8 cellular contexts compared by ENCODE assay signal in genomic region chr10:31320598-31321211, GRCh38. TPM values are rescaled to one million over a fixed set of nuclear protein-coding genes. Genes with fewer than 3 reads are reported as not detected.
DNase-seq lines count a peak whose midpoint lies in the region; ATAC-seq, FAIRE-seq and TF ChIP-seq lines count a peak whose summit lies in the region.

No MANE protein-coding gene starts in this region.

- no peak for TF ChIP-seq CTCF in A673 (conservative IDR thresholded peaks at IDR 0.05; ENCODE audit: low read depth, low read length)
- TF ChIP-seq CTCF in GM13977 (IDR thresholded peaks at IDR 0.05; ENCODE audit: extremely low read depth, insufficient read depth, missing control alignments) = peak; percentile 6
- TF ChIP-seq CTCF in kidney (IDR thresholded peaks at IDR 0.05; ENCODE audit: borderline replicate concordance, extremely low read depth, insufficient read depth) = no peak
- peak in 2 of 11 experiments; percentile 7 to 12 for TF ChIP-seq CTCF in spleen (IDR thresholded peaks at IDR 0.05 in 8 of 11, conservative IDR thresholded peaks at IDR 0.05 in 3 of 11)

- no peak for FAIRE-seq in kidney (lab: Jason Lieb, UNC)

- peak overlapping the region; percentile 68 for H3K4me3 ChIP-seq in A673 (ENCODE audit: low read depth, low read length, poor library complexity, severe bottlenecking)
- peak overlapping the region; percentile 75 to 86 for H3K4me3 ChIP-seq in kidney (ENCODE audit: low read length in 2 of 2)
- H3K4me3 ChIP-seq in spleen = peak overlapping the region; percentile 51 to 95 (median 87)

- in situ Hi-C loops in GM13977 (cut with MboI; ENCODE audit: low pct_unique_long_range_greater_than_20kb, low sequenced_read_pairs, unreplicated experiment) = no loop called here

- 0 to 1% (median 0%) methylated on average over 39 to 43 of the region's 43 CpGs for whole genome bisulfite sequencing in spleen, 5 donors

- peak overlapping the region; percentile 16 to 62 for H3K9ac ChIP-seq in kidney (ENCODE audit: low read length in 2 of 2)

- no peak for TF ChIP-seq POLR2A in spleen (IDR thresholded peaks at IDR 0.05)

- CTCF ChIA-PET in A673 (lab: Charles Lee) = no interaction called here

- intact Hi-C loops in A673 (cut with micrococcal nuclease; ENCODE audit: unreplicated experiment) (loop anchor here (10.0 kb wide), 2 partner anchors 174 to 484 kb away; no protein-coding TSS in a partner anchor), kidney (cut with DNase I) (no loop called here), spleen (cut with DNase I; ENCODE audit: low total_unique reads) (no loop called here)

- H3K36me3 ChIP-seq in A673 (ENCODE audit: insufficient read depth, low read length, poor library complexity, severe bottlenecking) (no peaks in the 10 kb centered on the region), kidney (ENCODE audit: control insufficient read depth in 1 of 2, insufficient read depth in 2 of 2, low read length in 2 of 2) (no peaks in the 10 kb centered on the region), spleen (no peaks in the 10 kb centered on the region)

- no peaks in the 10 kb centered on the region for H3K9me3 ChIP-seq in A673 (ENCODE audit: low read depth, low read length, poor library complexity, severe bottlenecking)
- no peaks in the 10 kb centered on the region for H3K9me3 ChIP-seq in kidney (ENCODE audit: control insufficient read depth in 1 of 2, low read length in 2 of 2)
- H3K9me3 ChIP-seq in spleen = no peaks in the 10 kb centered on the region

- POLR2A ChIA-PET in A673 (lab: Charles Lee; ENCODE audit: low non-redundant PET) = no interaction called here

- no peak for ATAC-seq in HG03139 (IDR thresholded peaks at IDR 0.05; ENCODE audit: unreplicated experiment)

- H3K27ac ChIP-seq in A673 (ENCODE audit: low read depth, low read length, poor library complexity, severe bottlenecking) (no peak overlapping the region), kidney (ENCODE audit: low read depth in 2 of 2, low read length in 2 of 2) (peak overlapping the region; percentile 47 to 78), spleen (peak overlapping the region; percentile 61 to 99 (median 98))

- H3K4me1 ChIP-seq in A673 (ENCODE audit: insufficient read depth, low read length, poor library complexity, severe bottlenecking) (peaks cover 15% of the 10 kb centered on the region), kidney (ENCODE audit: control insufficient read depth in 1 of 2, insufficient read depth in 1 of 2, low read depth in 1 of 2, low read length in 2 of 2) (no peaks in the 10 kb centered on the region), spleen (peaks cover 8 to 59% (median 37%) of the 10 kb centered on the region in 6 donors)

- BruUV-seq in A673 (replicated peaks; lab: Mats Ljungman, UMichigan) = no TSS peak

- H3K27me3 ChIP-seq in A673 (replicated peaks; ENCODE audit: insufficient read depth, low read depth, low read length, poor library complexity) = peaks cover 57% of the 10 kb centered on the region
- H3K27me3 ChIP-seq in spleen (replicated peaks in 1 of 7) = peaks cover 0 to 22% (median 0%) of the 10 kb centered on the region in 7 donors

- DNase-seq in A673 (ENCODE audit: low spot score) = peak; percentile 12
- peak; percentile 54 for DNase-seq in GM13977 (ENCODE audit: low spot score)
- DNase-seq in HuH-7.5 (ENCODE audit: low spot score) = peak; percentile 43
- peak; percentile 9 for DNase-seq in T-helper 22 cell (ENCODE audit: low read depth)
- DNase-seq in central memory CD4-positive, alpha-beta T cell = peak; percentile 11
- peak; percentile 69 for DNase-seq in kidney
- DNase-seq in spleen = peak; percentile 85

RNA-seq across cellular contexts. Expression of gene ZEB1, which starts 1.7 kb away (rescaled TPM):
- 8.3 and 10.3 TPM in 2 replicates for total RNA-seq in A673 (2021)
- 43.0 TPM for total RNA-seq in kidney
- polyA plus RNA-seq in kidney (ENCODE audit: insufficient read depth, low read depth, low replicate concordance) = 5.5 TPM
- 10 to 100 TPM; 41.6 to 51.8 (median 46.0) TPM for total RNA-seq in spleen
- polyA plus RNA-seq in spleen = 1 to 10 TPM; 6.6 to 8.3 (median 6.8) TPM

Comparison
In these comparisons a context has a peak if more than half of its experiments do, and no peak if none do; other contexts are left out.
1. DNase-seq: peak in every context shown above with its lines; median percentile 85 in spleen; 69 in kidney; 54 in GM13977; 43 in HuH-7.5; 12 in A673; 11 in central memory CD4-positive, alpha-beta T cell; 9 in T-helper 22 cell.